Comparison of ENCODE assay signal across 8 cellular contexts in genomic region chr3:73812054-73812453, GRCh38.
"Had no signal": no experiment of that assay in that cellular context is flagged by ENCODE, and none has a peak within 500 bp of the region (broad histone marks: within the 10 kb centered on the region; RNA-seq: fewer than 3 reads in every experiment).

No MANE protein-coding gene starts in this region.

- H3K4me3 ChIP-seq: GM23248 had no signal

- DNase-seq: GM23248, GOT3, H9, HCEC 1CT, KBM-7 had no signal

- H2AFZ ChIP-seq: GM23248 had no signal

- FAIRE-seq: H54, HTR-8/SVneo had no signal

- H3K27ac ChIP-seq: GM23248, KMS-11 had no signal

- H3K4me2 ChIP-seq: KMS-11 had no signal

- H3K9ac ChIP-seq: GM23248, KMS-11 had no signal
